In genomic region chr17:46225274-46225794, GRCh38 we compare ENCODE assay signal across 8 cellular contexts. TPM values are rescaled to one million over a fixed set of nuclear protein-coding genes. Genes with fewer than 3 reads are reported as not detected.
DNase-seq lines count a peak whose midpoint lies in the region; ATAC-seq and TF ChIP-seq lines count a peak whose summit lies in the region.
"Not testable (repeated sequence)": the region's sequence is repeated elsewhere in the genome, so short reads cannot be mapped to it uniquely, and the experiment has no call there.

No MANE protein-coding gene starts in this region.

- not testable (repeated sequence) for TF ChIP-seq CTCF in left lung (IDR thresholded peaks at IDR 0.05)

- peak overlapping the region; percentile 65 to 81 (median 75); a peak in 21 of 22 replicates for H3K9ac ChIP-seq in BLaER1 treated with 17β-estradiol and CSF1 and Interleukin-3, amounts not matched to agents 10 nM and 100 nM

- peak overlapping the region in 8 of 11 experiments; percentile 15 to 46 (median 26); a peak in 8 of 22 replicates for H3K4me2 ChIP-seq in BLaER1 treated with 17β-estradiol and CSF1 and Interleukin-3, amounts not matched to agents 10 nM and 100 nM

- H3K27me3 ChIP-seq in BLaER1 treated with 17β-estradiol and CSF1 and Interleukin-3, amounts not matched to agents 10 nM and 100 nM; left lung: not testable (repeated sequence)

- H3K9me3 ChIP-seq in BLaER1 treated with 17β-estradiol and CSF1 and Interleukin-3, amounts not matched to agents 10 nM and 100 nM (replicated peaks in 1 of 11); left lung: not testable (repeated sequence)

- not testable (repeated sequence) for H3K27me3 Mint-ChIP-seq in activated CD4-positive, alpha-beta T cell treated with anti-CD3 and anti-CD28 coated beads, Interleukin-2, amount 10 ng/mL, durations not matched to agents 7 days and 5 days; dendritic cell treated with granulocyte-macrophage colony-stimulating factor and Interleukin-4, amounts not matched to agents 40 ng/mL and 50 ng/mL, for 4 days

- not testable (repeated sequence) for H3K4me1 Mint-ChIP-seq in activated CD4-positive, alpha-beta T cell treated with anti-CD3 and anti-CD28 coated beads, Interleukin-2, amount 10 ng/mL, durations not matched to agents 7 days and 5 days; dendritic cell treated with granulocyte-macrophage colony-stimulating factor and Interleukin-4, amounts not matched to agents 40 ng/mL and 50 ng/mL, for 4 days (ENCODE audit: low read depth)

- CTCF ChIA-PET in activated CD4-positive, alpha-beta T cell treated with anti-CD3 and anti-CD28 coated beads, Interleukin-2, amount 10 ng/mL, durations not matched to agents 7 days and 5 days (lab: Charles Lee) = not testable (repeated sequence)

- DNase-seq in NCI-H526 (lab: John Stamatoyannopoulos, UW) = peak; percentile 99
- DNase-seq in activated CD4-positive, alpha-beta T cell treated with anti-CD3 and anti-CD28 coated beads, Interleukin-2, amount 10 ng/mL, durations not matched to agents 7 days and 5 days = peak; percentile 92
- peak; percentile 94 for DNase-seq in left lung
- peak; percentile 95 to 96 for DNase-seq in stimulated activated CD4-positive, alpha-beta T cell treated with anti-CD3 and anti-CD28 coated beads, Interleukin-2, amount 100 ng/mL, for 24 hours

- H3K27ac Mint-ChIP-seq in activated CD4-positive, alpha-beta T cell treated with anti-CD3 and anti-CD28 coated beads, Interleukin-2, amount 10 ng/mL, durations not matched to agents 7 days and 5 days = peak overlapping the region; percentile 77
- peak overlapping the region; percentile 11 for H3K27ac Mint-ChIP-seq in dendritic cell treated with granulocyte-macrophage colony-stimulating factor and Interleukin-4, amounts not matched to agents 40 ng/mL and 50 ng/mL, for 4 days

- H3K27ac ChIP-seq in BLaER1 treated with 17β-estradiol and CSF1 and Interleukin-3, amounts not matched to agents 10 nM and 100 nM = peak overlapping the region in 7 of 11 experiments; percentile 33 to 65 (median 49); a peak in 8 of 22 replicates
- not testable (repeated sequence) for H3K27ac ChIP-seq in left lung

- H3K4me3 Mint-ChIP-seq in activated CD4-positive, alpha-beta T cell treated with anti-CD3 and anti-CD28 coated beads, Interleukin-2, amount 10 ng/mL, durations not matched to agents 7 days and 5 days = peak overlapping the region; percentile 78
- H3K4me3 Mint-ChIP-seq in dendritic cell treated with granulocyte-macrophage colony-stimulating factor and Interleukin-4, amounts not matched to agents 40 ng/mL and 50 ng/mL, for 4 days = peak overlapping the region; percentile 82

- peak overlapping the region; percentile 54 to 76 (median 66) for H3K4me3 ChIP-seq in BLaER1 treated with 17β-estradiol and CSF1 and Interleukin-3, amounts not matched to agents 10 nM and 100 nM
- peak overlapping the region; percentile 45 to 48 for H3K4me3 ChIP-seq in left lung

- H3K4me1 ChIP-seq in BLaER1 treated with 17β-estradiol and CSF1 and Interleukin-3, amounts not matched to agents 10 nM and 100 nM; left lung: not testable (repeated sequence)

- intact Hi-C loops in dendritic cell treated with granulocyte-macrophage colony-stimulating factor and Interleukin-4, amounts not matched to agents 40 ng/mL and 50 ng/mL, for 4 days (cut with micrococcal nuclease); left lung (cut with DNase I): not testable (repeated sequence)

- not testable (repeated sequence) for H3K36me3 ChIP-seq in BLaER1 treated with 17β-estradiol and CSF1 and Interleukin-3, amounts not matched to agents 10 nM and 100 nM; left lung

- not testable (repeated sequence) for H4K20me1 ChIP-seq in BLaER1 treated with 17β-estradiol and CSF1 and Interleukin-3, amounts not matched to agents 10 nM and 100 nM

- ATAC-seq in GM19328 (IDR thresholded peaks at IDR 0.05; ENCODE audit: unreplicated experiment) (peak; percentile 99), HG03460 (IDR thresholded peaks at IDR 0.05; ENCODE audit: unreplicated experiment) (peak; percentile 98), left lung (peak; percentile 100)

- POLR2A ChIA-PET in activated CD4-positive, alpha-beta T cell treated with anti-CD3 and anti-CD28 coated beads, Interleukin-2, amount 10 ng/mL, durations not matched to agents 7 days and 5 days (lab: Charles Lee) = not testable (repeated sequence)

- H3K9me3 Mint-ChIP-seq in activated CD4-positive, alpha-beta T cell treated with anti-CD3 and anti-CD28 coated beads, Interleukin-2, amount 10 ng/mL, durations not matched to agents 7 days and 5 days; dendritic cell treated with granulocyte-macrophage colony-stimulating factor and Interleukin-4, amounts not matched to agents 40 ng/mL and 50 ng/mL, for 4 days: not testable (repeated sequence)

- not testable (repeated sequence) for H3K36me3 Mint-ChIP-seq in activated CD4-positive, alpha-beta T cell treated with anti-CD3 and anti-CD28 coated beads, Interleukin-2, amount 10 ng/mL, durations not matched to agents 7 days and 5 days (ENCODE audit: low read depth); dendritic cell treated with granulocyte-macrophage colony-stimulating factor and Interleukin-4, amounts not matched to agents 40 ng/mL and 50 ng/mL, for 4 days (ENCODE audit: low read depth)

RNA-seq across cellular contexts. Expression of gene KANSL1, which starts 32.1 kb away (rescaled TPM):
- total RNA-seq in activated CD4-positive, alpha-beta T cell treated with anti-CD3 and anti-CD28 coated beads, Interleukin-2, amount 10 ng/mL, durations not matched to agents 7 days and 5 days = 10 to 100 TPM; 85.7 to 97.7 TPM
- total RNA-seq in left lung = 10 to 100 TPM; 65.9 to 67.8 TPM
